Comparison of ENCODE assay signal across 1 cellular context in genomic region chr16:17529982-17530760, GRCh38.
TF ChIP-seq lines count a peak whose summit lies in the region.

No MANE protein-coding gene starts in this region.

TF ChIP-seq in K562, 482 proteins besides CTCF, POLR2A, EP300 and RAD21 (continued from another document):
- TF ChIP-seq THRA (IDR thresholded peaks at IDR 0.05) (no peak), AFF1 (IDR thresholded peaks at IDR 0.05; ENCODE audit: low read depth in 1 of 2, partially characterized antibody in 2 of 2) (no peak), ZNF165 (CRISPR knock-in tag; IDR thresholded peaks at IDR 0.05; ENCODE audit: borderline replicate concordance) (no peak), USF1 (CRISPR knock-in tag; IDR thresholded peaks at IDR 0.05) (peak; percentile 54), XRCC4 (IDR thresholded peaks at IDR 0.05; ENCODE audit: extremely low read depth, insufficient read depth, insufficient read length) (no peak), PATZ1 (CRISPR knock-in tag; IDR thresholded peaks at IDR 0.05; ENCODE audit: borderline replicate concordance) (no peak)
